12 cellular contexts compared by ENCODE assay signal in genomic region chr18:2717407-2717806, GRCh38.
"Had no signal": no experiment of that assay in that cellular context is flagged by ENCODE, and none has a peak within 500 bp of the region (broad histone marks: within the 10 kb centered on the region; RNA-seq: fewer than 3 reads in every experiment).

No MANE protein-coding gene starts in this region.

- FAIRE-seq: pancreas had no signal

- H3K9me3 Mint-ChIP-seq: stimulated activated effector memory CD8-positive, alpha-beta T cell treated with anti-CD3 and anti-CD28 coated beads, Interleukin-12 subunit alpha, Interleukin-12 subunit beta, amount 100 ng/mL, for 72 hours had no signal

- H3K27me3 ChIP-seq: adrenal gland, esophagus squamous epithelium, pancreas, SJSA1 had no signal

- ATAC-seq: stimulated activated effector memory CD8-positive, alpha-beta T cell treated with anti-CD3 and anti-CD28 coated beads, Interleukin-12 subunit alpha, Interleukin-12 subunit beta, amount 100 ng/mL, for 72 hours had no signal

- H3K4me3 ChIP-seq: adrenal gland, esophagus squamous epithelium, pancreas, SJSA1 had no signal

- DNase-seq: activated effector memory CD4-positive, alpha-beta T cell treated with anti-CD3 and anti-CD28 coated beads, Interleukin-2, amount 50 U/mL, for 16 hours; activated T-cell treated with anti-CD3 and anti-CD28 coated beads for 4 hours; adrenal gland; esophagus squamous epithelium; foreskin fibroblast; islet precursor cell; pancreas; RPMI8226; T-helper 9 cell; trophoblast cell had no signal

- H3K9me3 ChIP-seq: adrenal gland, esophagus squamous epithelium, pancreas, SJSA1 had no signal

- H3K4me3 Mint-ChIP-seq: stimulated activated effector memory CD8-positive, alpha-beta T cell treated with anti-CD3 and anti-CD28 coated beads, Interleukin-12 subunit alpha, Interleukin-12 subunit beta, amount 100 ng/mL, for 72 hours had no signal

- H3K4me1 ChIP-seq: adrenal gland, SJSA1 had no signal

- H3K27ac Mint-ChIP-seq: stimulated activated effector memory CD8-positive, alpha-beta T cell treated with anti-CD3 and anti-CD28 coated beads, Interleukin-12 subunit alpha, Interleukin-12 subunit beta, amount 100 ng/mL, for 72 hours had no signal

- H3K27ac ChIP-seq: adrenal gland, esophagus squamous epithelium, pancreas, SJSA1 had no signal
